16 cellular contexts compared by ENCODE assay signal in the genomic region with DNA sequence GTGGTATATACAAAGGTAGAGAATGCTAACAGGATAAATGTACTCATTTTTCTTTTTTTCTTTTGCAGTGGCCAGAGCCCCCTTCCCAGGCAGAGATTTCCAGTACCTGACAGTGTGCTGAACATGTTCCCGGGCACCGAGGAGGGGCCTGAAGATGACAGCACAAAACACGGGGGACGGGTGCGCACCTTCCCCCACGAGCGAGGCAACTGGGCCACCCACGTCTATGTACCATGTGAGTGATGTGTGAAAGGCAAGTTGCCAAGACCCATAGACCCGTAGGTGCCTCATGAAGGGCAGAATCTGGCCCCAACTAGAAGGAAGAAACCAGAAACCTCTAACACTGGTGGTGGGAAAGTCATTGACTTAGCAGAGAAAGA. TPM values are rescaled to one million over a fixed set of nuclear protein-coding genes. Genes with fewer than 3 reads are reported as not detected.
DNase-seq lines count a peak whose midpoint lies in the region; TF ChIP-seq lines count a peak whose summit lies in the region.
"Had no signal": no experiment of that assay in that cellular context is flagged by ENCODE, and none has a peak within 500 bp of the region (broad histone marks: within the 10 kb centered on the region; RNA-seq: fewer than 3 reads in every experiment).

No MANE protein-coding gene starts in this region.

- H3K4me3 Mint-ChIP-seq in endothelial cell (ENCODE audit: unreplicated experiment): peak overlapping the region; percentile 91

- TF ChIP-seq POLR2A in spleen (IDR thresholded peaks at IDR 0.05): no peak

- H3K4me3 ChIP-seq in spleen: no peak overlapping the region

- TF ChIP-seq CTCF in RWPE1 (conservative IDR thresholded peaks at IDR 0.05; ENCODE audit: low read depth): no peak
- TF ChIP-seq CTCF in endothelial cell (IDR thresholded peaks at IDR 0.05; ENCODE audit: unreplicated experiment): no peak
- no peak for TF ChIP-seq CTCF in spleen (IDR thresholded peaks at IDR 0.05 in 8 of 11, conservative IDR thresholded peaks at IDR 0.05 in 3 of 11)

- CTCF ChIA-PET in RWPE1 (lab: Yijun Ruan, JAX): interaction anchor here (0.6 to 1.3 kb wide), 3 partner anchors 96 to 127 kb away, joined by 3 to 5 read pairs (median 5); a partner anchor contains a TSS

- H3K9me3 ChIP-seq in spleen: peaks cover 0 to 5% (median 2%) of the 10 kb centered on the region in 8 donors
- H3K9me3 ChIP-seq: upper lobe of left lung had no signal

- H3K27ac ChIP-seq in RWPE1 (peak overlapping the region; percentile 86), spleen (peak overlapping the region in 1 of 8 donors; percentile 98)

- intact Hi-C loops in spleen (cut with DNase I; ENCODE audit: low total_unique reads): loop anchor here (10.0 kb wide), 2 partner anchors 248 to 408 kb away; no protein-coding TSS in a partner anchor

- peaks cover 34% of the 10 kb centered on the region for H3K36me3 Mint-ChIP-seq in endothelial cell (ENCODE audit: low read depth, unreplicated experiment)

- H3K27me3 Mint-ChIP-seq in endothelial cell (ENCODE audit: unreplicated experiment): peaks cover 16% of the 10 kb centered on the region

- no peaks in the 10 kb centered on the region for H3K27me3 ChIP-seq in spleen (replicated peaks in 1 of 7)
- H3K27me3 ChIP-seq: upper lobe of left lung had no signal

- H3K4me1 ChIP-seq in spleen: peaks cover 14 to 74% (median 48%) of the 10 kb centered on the region in 6 donors

- no peaks in the 10 kb centered on the region for H3K9me3 Mint-ChIP-seq in endothelial cell (ENCODE audit: unreplicated experiment)

- H3K4me1 Mint-ChIP-seq in endothelial cell (ENCODE audit: unreplicated experiment): peaks cover 11% of the 10 kb centered on the region

- POLR2A ChIA-PET in RWPE1 (lab: Yijun Ruan, JAX; ENCODE audit: low non-redundant PET): no interaction called here

- peak; percentile 30 for DNase-seq in activated effector memory CD4-positive, alpha-beta T cell treated with anti-CD3 and anti-CD28 coated beads, Interleukin-2, amount 50 U/mL, for 16 hours
- DNase-seq in activated effector memory CD4-positive, alpha-beta T cell treated with Interleukin-2 at 50 U/mL for 16 hours: no peak
- DNase-seq in RWPE1 (ENCODE audit: low spot score) (no peak), endothelial cell (ENCODE audit: low spot score) (no peak), spleen (peak; percentile 77), HPDE6-E6E7 (ENCODE audit: extremely low spot score) (no peak), NCI-H2107 treated with DMSO at 0.1 percent for 48 hours (lab: John Stamatoyannopoulos, UW; ENCODE audit: unreplicated experiment) (no peak), UCSD-AML1 (lab: John Stamatoyannopoulos, UW; ENCODE audit: unreplicated experiment) (no peak)
- DNase-seq: activated CD8-positive, alpha-beta memory T cell treated with anti-CD3 and anti-CD28 coated beads, Interleukin-2, amount 50 U/mL, for 48 hours; DMS79; mesenchymal stem cell; NCI-H1417 treated with DMSO at 0.1 percent for 48 hours; NCI-H526 treated with DMSO at 0.1 percent for 48 hours; SHP77 had no signal

- H3K36me3 ChIP-seq in spleen: peaks cover 0 to 58% (median 22%) of the 10 kb centered on the region in 6 donors

- 84 to 89% (median 85%) methylated on average over 9 of the region's 9 CpGs for WGBS in spleen, 5 donors

- no peak overlapping the region for H3K27ac Mint-ChIP-seq in endothelial cell (ENCODE audit: unreplicated experiment)

RNA-seq across cellular contexts. Expression of a gene that starts 1.2 kb away (rescaled TPM):
- total RNA-seq in endothelial cell (ENCODE audit: unreplicated experiment): 79.5 TPM
- total RNA-seq in spleen: 10 to 100 TPM; 35.0 to 78.4 (median 49.5) TPM
- polyA plus RNA-seq in spleen: 10 to 100 TPM; 17.7 to 25.4 (median 18.9) TPM

RNA-seq across cellular contexts. Expression of a gene that starts 1.9 kb away (rescaled TPM):
- total RNA-seq in endothelial cell (ENCODE audit: unreplicated experiment) (16.1 TPM), spleen (10 to 100 TPM; 13.0 to 23.4 (median 17.4) TPM)
- polyA plus RNA-seq in spleen: 1 to 10 TPM; 3.0 to 7.6 (median 3.4) TPM

RNA-seq across cellular contexts. Expression of a gene that starts 23.2 kb away (rescaled TPM):
- total RNA-seq in endothelial cell (ENCODE audit: unreplicated experiment) (97.8 TPM), spleen (10 to 100 TPM in 6 of 7 donors, 1 to 10 TPM in 1; 6.5 to 24.2 (median 16.9) TPM)
- 1 to 10 TPM; 2.3 to 5.7 (median 2.9) TPM for polyA plus RNA-seq in spleen

RNA-seq across cellular contexts. Expression of a gene that starts 31.5 kb away (rescaled TPM):
- total RNA-seq in endothelial cell (ENCODE audit: unreplicated experiment) (not detected), spleen (not detected)
- under 1 TPM in 2 of 3 donors, not detected in 1; 0.02 to 0.12 TPM for polyA plus RNA-seq in spleen
- total RNA-seq: posterior vena cava had no signal

Comparison
In these comparisons a context has a peak if more than half of its experiments do, and no peak if none do; other contexts are left out.
1. DNase-seq: peak in activated effector memory CD4-positive, alpha-beta T cell treated with anti-CD3 and anti-CD28 coated beads, Interleukin-2, amount 50 U/mL, for 16 hours (single experiment) and spleen (single experiment); none in activated effector memory CD4-positive, alpha-beta T cell treated with Interleukin-2 at 50 U/mL for 16 hours (single experiment), RWPE1 (single experiment), endothelial cell (single experiment), HPDE6-E6E7 (single experiment), NCI-H2107 treated with DMSO at 0.1 percent for 48 hours (single experiment) and UCSD-AML1 (single experiment).